In genomic region chr22:32410459-32410858, GRCh38 we compare ENCODE assay signal across 10 cellular contexts. TPM values are rescaled to one million over a fixed set of nuclear protein-coding genes. Genes with fewer than 3 reads are reported as not detected.
A peak's percentile ranks its signal among the peaks of the same experiment; 100 is the strongest.
DNase-seq lines count a peak whose midpoint lies in the region; ATAC-seq and TF ChIP-seq lines count a peak whose summit lies in the region.
"Had no signal": no experiment of that assay in that cellular context is flagged by ENCODE, and none has a peak within 500 bp of the region (broad histone marks: within the 10 kb centered on the region; RNA-seq: fewer than 3 reads in every experiment).

No MANE protein-coding gene starts in this region.

- H3K36me3 ChIP-seq in ectodermal cell (ENCODE audit: control insufficient read depth, insufficient read depth, low read length): peaks cover 19% of the 10 kb centered on the region
- H3K36me3 ChIP-seq in aorta (ENCODE audit: control insufficient read depth in 1 of 2, insufficient read depth in 2 of 2, low read length in 1 of 2): peaks cover 7 to 10% of the 10 kb centered on the region in 2 donors

- no peaks in the 10 kb centered on the region for H3K9me3 Mint-ChIP-seq in nephron

- H3K4me3 ChIP-seq in NB4 (ENCODE audit: low read depth, low read length) (peak overlapping the region; percentile 97), ectodermal cell (ENCODE audit: insufficient read depth, low read depth, low read length) (peak overlapping the region; percentile 96), aorta (ENCODE audit: low read length in 2 of 2) (no peak overlapping the region), lower leg skin (ENCODE audit: low read depth, poor library complexity, severe bottlenecking) (no peak overlapping the region)

- H3K27ac ChIP-seq in ectodermal cell (ENCODE audit: insufficient read depth, low read depth, low read length, poor library complexity, severe bottlenecking) (no peak overlapping the region), caudate nucleus (ENCODE audit: low read depth, low read length) (no peak overlapping the region), aorta (ENCODE audit: low read depth in 1 of 2, low read length in 2 of 2) (no peak overlapping the region)

- TF ChIP-seq CTCF in NB4 (IDR thresholded peaks at IDR 0.05; ENCODE audit: low read depth, low read length): no peak
- no peak for TF ChIP-seq CTCF in nephron (IDR thresholded peaks at IDR 0.05; ENCODE audit: unreplicated experiment in 3 of 3)
- TF ChIP-seq CTCF in lower leg skin (IDR thresholded peaks at IDR 0.05): no peak

- intact Hi-C loops in aorta (cut with DNase I) (no loop called here), lower leg skin (cut with DNase I; ENCODE audit: low total_unique reads) (no loop called here)

- H3K4me1 ChIP-seq in ectodermal cell (ENCODE audit: control insufficient read depth, insufficient read depth, low read length) (peaks cover 5% of the 10 kb centered on the region), aorta (ENCODE audit: control insufficient read depth in 1 of 2, insufficient read depth in 2 of 2, low read length in 2 of 2) (peaks cover 3 to 9% of the 10 kb centered on the region in 2 donors)

- H3K4me1 Mint-ChIP-seq in nephron: peaks cover 36% of the 10 kb centered on the region

- no peak for TF ChIP-seq POLR2A in NB4 (IDR thresholded peaks at IDR 0.05; ENCODE audit: extremely low read depth, insufficient read length)
- TF ChIP-seq POLR2A in lower leg skin (IDR thresholded peaks at IDR 0.05): no peak

- 84 to 95% methylated on average over 2 to 4 of the region's 4 CpGs for WGBS in ectodermal cell, 2 experiments
- 84 to 86% methylated on average over 4 of the region's 4 CpGs for WGBS in aorta, 2 donors
- WGBS in lower leg skin, 2 donors: 76 to 77% methylated on average over 4 of the region's 4 CpGs

- peaks cover 8% of the 10 kb centered on the region for H3K27me3 Mint-ChIP-seq in nephron (ENCODE audit: low read depth)

- H3K4me3 Mint-ChIP-seq in nephron: peak overlapping the region; percentile 98 to 100 (median 98)

- no peak for ATAC-seq in aorta (ENCODE audit: low FRiP score)

- peaks cover 31% of the 10 kb centered on the region for H3K36me3 Mint-ChIP-seq in nephron (ENCODE audit: low read depth)

- no peak overlapping the region for H3K27ac Mint-ChIP-seq in nephron

- DNase-seq in COLO829 (ENCODE audit: low spot score): peak; percentile 30
- no peak for DNase-seq in NB4 (ENCODE audit: low read depth)
- DNase-seq in caudate nucleus (lab: John Stamatoyannopoulos, UW): no peak
- no peak for DNase-seq in cortex of kidney (lab: John Stamatoyannopoulos, UW)
- DNase-seq in aorta: no peak
- DNase-seq in lower leg skin (ENCODE audit: low spot score in 2 of 2): no peak
- DNase-seq: occipital lobe had no signal

- no peaks in the 10 kb centered on the region for H3K9me3 ChIP-seq in ectodermal cell (ENCODE audit: control insufficient read depth, low read length)
- H3K9me3 ChIP-seq in aorta (ENCODE audit: control insufficient read depth, low read length): no peaks in the 10 kb centered on the region

- H3K27me3 ChIP-seq in ectodermal cell (ENCODE audit: control insufficient read depth, insufficient read depth, low read length, poor library complexity, severe bottlenecking) (no peaks in the 10 kb centered on the region), aorta (ENCODE audit: control insufficient read depth in 1 of 2, insufficient read depth in 2 of 2, low read length in 1 of 2) (no peaks in the 10 kb centered on the region)

RNA-seq across cellular contexts. Expression of gene RTCB, which starts 1.6 kb away (rescaled TPM):
- 147 TPM for polyA plus RNA-seq in ectodermal cell (2013, experiment 1 of 4)
- 164 TPM for polyA plus RNA-seq in ectodermal cell (2013, experiment 2 of 4)
- 90.2 TPM for polyA plus RNA-seq in ectodermal cell (2013, experiment 3 of 4)
- polyA plus RNA-seq in ectodermal cell (2013, experiment 4 of 4): 99.7 TPM
- 10 to 100 TPM; 48.7 to 50.0 TPM for total RNA-seq in aorta
- 10 to 100 TPM; 57.2 to 71.9 TPM for polyA plus RNA-seq in aorta
- 100 to 1,000 TPM in 3 of 4 donors, 10 to 100 TPM in 1; 99.6 to 113 (median 102) TPM for total RNA-seq in lower leg skin

RNA-seq across cellular contexts. Expression of gene RFPL3, which starts 52.8 kb away (rescaled TPM):
- polyA plus RNA-seq in ectodermal cell (2013, experiment 1 of 4): not detected
- not detected for polyA plus RNA-seq in ectodermal cell (2013, experiment 2 of 4)
- polyA plus RNA-seq in ectodermal cell (2013, experiment 3 of 4): not detected
- not detected for polyA plus RNA-seq in ectodermal cell (2013, experiment 4 of 4)
- not detected for total RNA-seq in aorta
- not detected for polyA plus RNA-seq in aorta
- total RNA-seq in lower leg skin: not detected
- total RNA-seq: occipital lobe, urinary bladder had no signal
- polyA plus RNA-seq: urinary bladder had no signal

RNA-seq across cellular contexts. Expression of gene BPIFC, which starts 53.8 kb away (rescaled TPM):
- polyA plus RNA-seq in ectodermal cell (2013, experiment 1 of 4): not detected
- polyA plus RNA-seq in ectodermal cell (2013, experiment 2 of 4): not detected
- not detected for polyA plus RNA-seq in ectodermal cell (2013, experiment 3 of 4)
- polyA plus RNA-seq in ectodermal cell (2013, experiment 4 of 4): not detected
- total RNA-seq in aorta: not detected
- not detected for polyA plus RNA-seq in aorta
- total RNA-seq in lower leg skin: 100 to 1,000 TPM in 1 of 4 donors, 10 to 100 TPM in 3; 33.9 to 204 (median 83.1) TPM
- total RNA-seq: occipital lobe, urinary bladder had no signal
- polyA plus RNA-seq: urinary bladder had no signal

Comparison
In these comparisons a context has a peak if more than half of its experiments do, and no peak if none do; other contexts are left out.
1. H3K4me3 ChIP-seq: peak in NB4 (single experiment) and ectodermal cell (single experiment); none in aorta (0 of 2) and lower leg skin (single experiment).
2. RNA of gene BPIFC, which starts 53.8 kb away (total RNA-seq): 33.9 to 204 TPM in lower leg skin; not detected in aorta; every median in the first group is over 10 times any median in the second.